ENCODE assay signal across 18 cellular contexts in genomic region chr18:78021196-78021595, GRCh38.
DNase-seq lines count a peak whose midpoint lies in the region; ATAC-seq and TF ChIP-seq lines count a peak whose summit lies in the region.
"Had no signal": no experiment of that assay in that cellular context is flagged by ENCODE, and none has a peak within 500 bp of the region (broad histone marks: within the 10 kb centered on the region; RNA-seq: fewer than 3 reads in every experiment).

No MANE protein-coding gene starts in this region.

- H3K27ac ChIP-seq in DND-41 (ENCODE audit: low read length): no peak overlapping the region
- no peak overlapping the region for H3K27ac ChIP-seq in Karpas-422 (ENCODE audit: low read length)
- H3K27ac ChIP-seq in left lung: no peak overlapping the region
- H3K27ac ChIP-seq: ascending aorta, sigmoid colon had no signal

- no peaks in the 10 kb centered on the region for H3K36me3 ChIP-seq in DND-41 (ENCODE audit: insufficient read depth, low read length)
- no peaks in the 10 kb centered on the region for H3K36me3 ChIP-seq in Karpas-422 (ENCODE audit: insufficient read depth, low read length)
- no peaks in the 10 kb centered on the region for H3K36me3 ChIP-seq in left lung
- H3K36me3 ChIP-seq: ascending aorta, sigmoid colon had no signal

- intact Hi-C loops in left lung (cut with DNase I): no loop called here

- H3K4me3 ChIP-seq in DND-41 (ENCODE audit: low read depth in 1 of 2, low read length in 2 of 2) (no peak overlapping the region), Karpas-422 (ENCODE audit: low read length) (no peak overlapping the region), left lung (no peak overlapping the region)
- H3K4me3 ChIP-seq: ascending aorta, sigmoid colon had no signal

- H3K4me2 ChIP-seq in DND-41 (ENCODE audit: insufficient read depth, low read length) (no peak overlapping the region), Karpas-422 (ENCODE audit: low read depth, low read length, poor library complexity, severe bottlenecking) (no peak overlapping the region)

- H3K9me3 ChIP-seq in DND-41 (ENCODE audit: insufficient read depth, low read length, severe bottlenecking): no peaks in the 10 kb centered on the region
- no peaks in the 10 kb centered on the region for H3K9me3 ChIP-seq in Karpas-422 (ENCODE audit: low read length)
- H3K9me3 ChIP-seq in left lung: no peaks in the 10 kb centered on the region
- H3K9me3 ChIP-seq: ascending aorta had no signal

- ATAC-seq in DND-41 (ENCODE audit: insufficient read depth, low read depth) (no peak), left lung (peak; percentile 54)
- ATAC-seq: CD8-positive, alpha-beta T cell; natural killer cell treated with Interleukin-12 subunit alpha and Interleukin-12 subunit beta and Interleukin-15 and Interleukin-18, amount 100 ng/mL, for 72 hours; Panc1 had no signal

- TF ChIP-seq CTCF in DND-41 (IDR thresholded peaks at IDR 0.05; ENCODE audit: borderline replicate concordance, extremely low read depth, low read length, poor library complexity, severe bottlenecking) (peak; percentile 37), left lung (IDR thresholded peaks at IDR 0.05) (no peak)

- H3K27me3 ChIP-seq in DND-41 (ENCODE audit: insufficient read depth, low read length, poor library complexity): no peaks in the 10 kb centered on the region
- no peaks in the 10 kb centered on the region for H3K27me3 ChIP-seq in Karpas-422 (ENCODE audit: low read length)
- H3K27me3 ChIP-seq in left lung: peaks cover 0 to 10% of the 10 kb centered on the region in 2 donors
- H3K27me3 ChIP-seq: ascending aorta, sigmoid colon had no signal

- H3K79me2 ChIP-seq in DND-41 (ENCODE audit: insufficient read depth, low read length): no peaks in the 10 kb centered on the region
- H3K79me2 ChIP-seq in Karpas-422 (ENCODE audit: low read length): no peaks in the 10 kb centered on the region

- DNase-seq in DND-41 (no peak), Karpas-422 (peak; percentile 69), RPMI8226 (peak; percentile 12), left lung (no peak), cerebellum (ENCODE audit: low spot score) (no peak), SHP77 (lab: John Stamatoyannopoulos, UW) (no peak), NCI-H446 (lab: John Stamatoyannopoulos, UW) (no peak)
- DNase-seq: activated CD4-positive, alpha-beta T cell treated with anti-CD3 and anti-CD28 coated beads, Interleukin-2, amount 10 ng/mL, durations not matched to agents 24 days and 14 days; CD8-positive, alpha-beta T cell; central memory CD4-positive, alpha-beta T cell; DMS79 treated with DMSO at 0.1 percent for 48 hours; NCI-H2081 treated with DMSO at 0.1 percent for 48 hours; sigmoid colon; stimulated activated CD4-positive, alpha-beta T cell treated with anti-CD3 and anti-CD28 coated beads, Interleukin-15, amount 100 ng/mL, for 24 hours; stimulated activated CD8-positive, alpha-beta memory T cell treated with anti-CD3 and anti-CD28 coated beads, Interleukin-4, amount 100 ng/mL, for 48 hours had no signal

- H3K9ac ChIP-seq in DND-41 (ENCODE audit: low read depth, low read length): no peak overlapping the region
- no peak overlapping the region for H3K9ac ChIP-seq in Karpas-422 (ENCODE audit: low read length)

- no peaks in the 10 kb centered on the region for H4K20me1 ChIP-seq in DND-41 (ENCODE audit: insufficient read depth, low read length)
- H4K20me1 ChIP-seq in Karpas-422 (ENCODE audit: insufficient read depth, low read depth, low read length): no peaks in the 10 kb centered on the region

- H2AFZ ChIP-seq in DND-41 (ENCODE audit: low read depth, low read length): no peak overlapping the region
- H2AFZ ChIP-seq in Karpas-422 (ENCODE audit: low read length): no peak overlapping the region

- H3K4me1 ChIP-seq in DND-41 (ENCODE audit: insufficient read depth, low read length): no peaks in the 10 kb centered on the region
- no peaks in the 10 kb centered on the region for H3K4me1 ChIP-seq in Karpas-422 (ENCODE audit: low read length)
- H3K4me1 ChIP-seq in left lung: no peaks in the 10 kb centered on the region
- H3K4me1 ChIP-seq: ascending aorta, sigmoid colon had no signal

- no peaks in the 10 kb centered on the region for H3K9me2 ChIP-seq in Karpas-422 (replicated peaks; ENCODE audit: insufficient read depth, low read length)

Comparison
In these comparisons a context has a peak if more than half of its experiments do, and no peak if none do; other contexts are left out.
1. DNase-seq: peak in Karpas-422 (single experiment) and RPMI8226 (single experiment); none in DND-41 (single experiment), left lung (0 of 2), cerebellum (single experiment), SHP77 (0 of 2) and NCI-H446 (0 of 2).